ENCODE assay signal across 14 cellular contexts in genomic region chr16:55506083-55506482, GRCh38. TPM values are rescaled to one million over a fixed set of nuclear protein-coding genes. Genes with fewer than 3 reads are reported as not detected.
A peak's percentile ranks its signal among the peaks of the same experiment; 100 is the strongest.
DNase-seq lines count a peak whose midpoint lies in the region; TF ChIP-seq lines count a peak whose summit lies in the region.
"Had no signal": no experiment of that assay in that cellular context is flagged by ENCODE, and none has a peak within 500 bp of the region (broad histone marks: within the 10 kb centered on the region; RNA-seq: fewer than 3 reads in every experiment).

No MANE protein-coding gene starts in this region.

- 67 to 72% methylated on average over 7 of the region's 7 CpGs for WGBS in thyroid gland, 2 donors

- H3K36me3 Mint-ChIP-seq in activated CD4-positive, alpha-beta T cell treated with anti-CD3 and anti-CD28 coated beads, Interleukin-2, amount 10 ng/mL, durations not matched to agents 24 days and 14 days (ENCODE audit: low read depth): no peaks in the 10 kb centered on the region
- no peaks in the 10 kb centered on the region for H3K36me3 Mint-ChIP-seq in activated T-cell treated with anti-CD3 and anti-CD28 coated beads, Interleukin-2, amount 50 U/mL, for 24 hours (ENCODE audit: low read depth)
- H3K36me3 Mint-ChIP-seq: CD4-positive, CD25-positive, alpha-beta regulatory T cell had no signal

- peak overlapping the region; percentile 33 for H3K27ac ChIP-seq in colonic mucosa
- peak overlapping the region; percentile 1 to 78 (median 43) for H3K27ac ChIP-seq in thyroid gland
- H3K27ac ChIP-seq: A549 had no signal

- no peak overlapping the region for H3K4me3 Mint-ChIP-seq in activated CD4-positive, alpha-beta T cell treated with anti-CD3 and anti-CD28 coated beads, Interleukin-2, amount 10 ng/mL, durations not matched to agents 24 days and 14 days
- H3K4me3 Mint-ChIP-seq in activated T-cell treated with anti-CD3 and anti-CD28 coated beads, Interleukin-2, amount 50 U/mL, for 24 hours: no peak overlapping the region
- H3K4me3 Mint-ChIP-seq: CD4-positive, CD25-positive, alpha-beta regulatory T cell had no signal

- no peaks in the 10 kb centered on the region for H3K9me3 Mint-ChIP-seq in activated CD4-positive, alpha-beta T cell treated with anti-CD3 and anti-CD28 coated beads, Interleukin-2, amount 10 ng/mL, durations not matched to agents 24 days and 14 days
- no peaks in the 10 kb centered on the region for H3K9me3 Mint-ChIP-seq in activated T-cell treated with anti-CD3 and anti-CD28 coated beads, Interleukin-2, amount 50 U/mL, for 24 hours

- peaks cover 21% of the 10 kb centered on the region for H3K27me3 Mint-ChIP-seq in activated CD4-positive, alpha-beta T cell treated with anti-CD3 and anti-CD28 coated beads, Interleukin-2, amount 10 ng/mL, durations not matched to agents 24 days and 14 days
- peaks cover 46% of the 10 kb centered on the region for H3K27me3 Mint-ChIP-seq in activated T-cell treated with anti-CD3 and anti-CD28 coated beads, Interleukin-2, amount 50 U/mL, for 24 hours

- no peak overlapping the region for H3K27ac Mint-ChIP-seq in activated CD4-positive, alpha-beta T cell treated with anti-CD3 and anti-CD28 coated beads, Interleukin-2, amount 10 ng/mL, durations not matched to agents 24 days and 14 days
- no peak overlapping the region for H3K27ac Mint-ChIP-seq in activated T-cell treated with anti-CD3 and anti-CD28 coated beads, Interleukin-2, amount 50 U/mL, for 24 hours
- H3K27ac Mint-ChIP-seq: CD4-positive, CD25-positive, alpha-beta regulatory T cell had no signal

- peaks cover 10% of the 10 kb centered on the region for H3K4me1 Mint-ChIP-seq in activated CD4-positive, alpha-beta T cell treated with anti-CD3 and anti-CD28 coated beads, Interleukin-2, amount 10 ng/mL, durations not matched to agents 24 days and 14 days
- peaks cover 7% of the 10 kb centered on the region for H3K4me1 Mint-ChIP-seq in activated T-cell treated with anti-CD3 and anti-CD28 coated beads, Interleukin-2, amount 50 U/mL, for 24 hours (ENCODE audit: low read depth)

- intact Hi-C loops in activated CD4-positive, alpha-beta T cell treated with anti-CD3 and anti-CD28 coated beads, Interleukin-2, amount 10 ng/mL, durations not matched to agents 24 days and 14 days (cut with micrococcal nuclease): no loop called here
- intact Hi-C loops in colonic mucosa (cut with DNase I): no loop called here
- intact Hi-C loops in thyroid gland (cut with DNase I): no loop called here

- no peak overlapping the region for H3K4me3 ChIP-seq in colonic mucosa
- H3K4me3 ChIP-seq in thyroid gland (replicated peaks in 1 of 3): no peak overlapping the region
- H3K4me3 ChIP-seq: A549 had no signal

- H3K4me1 ChIP-seq in colonic mucosa (peaks cover 23% of the 10 kb centered on the region), thyroid gland (peaks cover 45% of the 10 kb centered on the region in 2 donors)

- H3K9ac ChIP-seq in colonic mucosa (ENCODE audit: low read depth in 2 of 2, low read length in 2 of 2): no peak overlapping the region

- H3K36me3 ChIP-seq in colonic mucosa (no peaks in the 10 kb centered on the region), thyroid gland (no peaks in the 10 kb centered on the region)

- peak; percentile 23 for DNase-seq in activated CD4-positive, alpha-beta T cell treated with anti-CD3 and anti-CD28 coated beads, Interleukin-2, amount 10 ng/mL, durations not matched to agents 24 days and 14 days
- no peak for DNase-seq in activated CD4-positive, alpha-beta T cell treated with anti-CD3 and anti-CD28 coated beads, Interleukin-2, amount 50 U/mL, for 48 hours
- DNase-seq in NCI-H1417 treated with DMSO at 0.1 percent for 48 hours (lab: John Stamatoyannopoulos, UW) (peak; percentile 18), colonic mucosa (peak; percentile 58), thyroid gland (no peak), GM19238 (ENCODE audit: insufficient read length, low spot score) (no peak), KG1 (lab: John Stamatoyannopoulos, UW) (no peak)
- no peak for DNase-seq in activated T-cell treated with anti-CD3 and anti-CD28 coated beads, Interleukin-2, amount 50 U/mL, for 24 hours
- DNase-seq: Calu3; CD4-positive, CD25-positive, alpha-beta regulatory T cell; IMR-90; NCI-H446; NK-92 treated with Interleukin-12 subunit alpha and Interleukin-12 subunit beta, amount 100 ng/mL, for 24 hours had no signal

- no peak for TF ChIP-seq POLR2A in thyroid gland (IDR thresholded peaks at IDR 0.05)

- H3K9me3 ChIP-seq in colonic mucosa: no peaks in the 10 kb centered on the region
- H3K9me3 ChIP-seq in thyroid gland: no peaks in the 10 kb centered on the region
- H3K9me3 ChIP-seq: A549 had no signal

- TF ChIP-seq CTCF in colonic mucosa (IDR thresholded peaks at IDR 0.05) (no peak), thyroid gland (IDR thresholded peaks at IDR 0.05) (no peak)

- no peaks in the 10 kb centered on the region for H3K27me3 ChIP-seq in colonic mucosa
- no peaks in the 10 kb centered on the region for H3K27me3 ChIP-seq in thyroid gland

RNA-seq across cellular contexts. Expression of gene LPCAT2, which starts 2.8 kb away (rescaled TPM):
- total RNA-seq in activated CD4-positive, alpha-beta T cell treated with anti-CD3 and anti-CD28 coated beads, Interleukin-2, amount 10 ng/mL, durations not matched to agents 24 days and 14 days: 1.8 and 3.7 TPM in 2 replicates
- total RNA-seq in colonic mucosa: 10 to 100 TPM; 22.6 to 30.5 TPM
- total RNA-seq in thyroid gland: 100 to 1,000 TPM; 115 to 274 (median 214) TPM

RNA-seq across cellular contexts. Expression of gene MMP2, which starts 27.1 kb away (rescaled TPM):
- total RNA-seq in activated CD4-positive, alpha-beta T cell treated with anti-CD3 and anti-CD28 coated beads, Interleukin-2, amount 10 ng/mL, durations not matched to agents 24 days and 14 days: not detected in 2 replicates
- total RNA-seq in colonic mucosa (100 to 1,000 TPM in 1 of 2 donors, 10 to 100 TPM in 1; 32.8 to 101 TPM), thyroid gland (100 to 1,000 TPM in 3 of 4 donors, 10 to 100 TPM in 1; 94.9 to 286 (median 216) TPM)
- total RNA-seq: Calu3 had no signal

Comparison
In these comparisons a context has a peak if more than half of its experiments do, and no peak if none do; other contexts are left out.
1. DNase-seq: peak in activated CD4-positive, alpha-beta T cell treated with anti-CD3 and anti-CD28 coated beads, Interleukin-2, amount 10 ng/mL, durations not matched to agents 24 days and 14 days (single experiment), NCI-H1417 treated with DMSO at 0.1 percent for 48 hours (single experiment) and colonic mucosa (single experiment); none in activated CD4-positive, alpha-beta T cell treated with anti-CD3 and anti-CD28 coated beads, Interleukin-2, amount 50 U/mL, for 48 hours (0 of 2), thyroid gland (0 of 2), GM19238 (single experiment), KG1 (single experiment) and activated T-cell treated with anti-CD3 and anti-CD28 coated beads, Interleukin-2, amount 50 U/mL, for 24 hours (single experiment).
2. RNA of gene MMP2, which starts 27.1 kb away (total RNA-seq): 94.9 to 286 TPM in thyroid gland and 32.8 to 101 TPM in colonic mucosa; not detected in activated CD4-positive, alpha-beta T cell treated with anti-CD3 and anti-CD28 coated beads, Interleukin-2, amount 10 ng/mL, durations not matched to agents 24 days and 14 days; every median in the first group is over 10 times any median in the second.